In the genomic region with DNA sequence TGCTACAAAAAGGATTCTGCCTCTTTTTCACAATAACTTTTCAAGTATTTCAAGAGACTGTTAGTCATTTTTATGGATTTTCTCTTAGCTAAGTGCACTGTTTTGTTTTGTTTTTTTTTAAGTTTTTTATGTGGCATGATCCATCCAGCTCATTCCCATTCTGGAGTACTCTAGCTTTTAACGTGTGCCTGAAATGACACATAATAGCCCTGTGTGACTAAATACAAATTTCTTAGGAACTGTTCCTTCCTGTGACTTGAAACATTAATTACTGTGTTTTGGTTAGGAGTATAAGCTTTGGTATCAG, we compare ENCODE assay signal across 14 cellular contexts.
DNase-seq lines count a peak whose midpoint lies in the region; ATAC-seq and TF ChIP-seq lines count a peak whose summit lies in the region.
"Had no signal": no experiment of that assay in that cellular context is flagged by ENCODE, and none has a peak within 500 bp of the region (broad histone marks: within the 10 kb centered on the region; RNA-seq: fewer than 3 reads in every experiment).

No MANE protein-coding gene starts in this region.

- H3K36me3 ChIP-seq in GM06990 (ENCODE audit: control insufficient read depth, insufficient read depth, low read length) (no peaks in the 10 kb centered on the region), MM.1S (replicated peaks; ENCODE audit: insufficient read depth, low read length) (no peaks in the 10 kb centered on the region)
- H3K36me3 ChIP-seq: heart left ventricle had no signal

- H3K4me2 ChIP-seq in MM.1S (ENCODE audit: low read depth, low read length) = peak overlapping the region; percentile 87

- H3K9me3 ChIP-seq in MM.1S (replicated peaks; ENCODE audit: insufficient read depth, low read length) = no peaks in the 10 kb centered on the region
- H3K9me3 ChIP-seq: mucosa of descending colon had no signal

- peak overlapping the region; percentile 91 for H3K27ac ChIP-seq in MM.1S (ENCODE audit: low read length)

- H3K9ac ChIP-seq in MM.1S (ENCODE audit: low read length) = peak overlapping the region; percentile 58; the same call in 1 of the 2 replicates

- peaks cover 24% of the 10 kb centered on the region for H3F3A ChIP-seq in MM.1S (ENCODE audit: insufficient read depth, low read length)

- H3K27me3 Mint-ChIP-seq in stimulated activated naive B cell treated with anti-CD40 and anti-IgM and Interleukin-4, amounts not matched to agents 10 μg/mL and 1 μg/mL and 100 μg/mL, for 72 hours = no peaks in the 10 kb centered on the region
- H3K27me3 Mint-ChIP-seq: central memory CD8-positive, alpha-beta T cell; type B pancreatic cell had no signal

- peak overlapping the region; percentile 97 for H3K27ac Mint-ChIP-seq in stimulated activated naive B cell treated with anti-CD40 and anti-IgM and Interleukin-4, amounts not matched to agents 10 μg/mL and 1 μg/mL and 100 μg/mL, for 72 hours
- H3K27ac Mint-ChIP-seq: CD8-positive, alpha-beta T cell; type B pancreatic cell had no signal

- no peaks in the 10 kb centered on the region for H3K9me2 ChIP-seq in MM.1S (replicated peaks; ENCODE audit: insufficient read depth, low read length)

- H3K27me3 ChIP-seq in GM06990 (replicated peaks; ENCODE audit: control insufficient read depth, insufficient read depth, low read length) (no peaks in the 10 kb centered on the region), MM.1S (replicated peaks; ENCODE audit: insufficient read depth, low read length) (no peaks in the 10 kb centered on the region)
- H3K27me3 ChIP-seq: heart left ventricle had no signal

- H3K4me3 Mint-ChIP-seq in stimulated activated naive B cell treated with anti-CD40 and anti-IgM and Interleukin-4, amounts not matched to agents 10 μg/mL and 1 μg/mL and 100 μg/mL, for 72 hours = peak overlapping the region; percentile 85 to 88
- H3K4me3 Mint-ChIP-seq: CD8-positive, alpha-beta T cell; central memory CD8-positive, alpha-beta T cell; type B pancreatic cell had no signal

- H4K20me1 ChIP-seq in MM.1S (ENCODE audit: insufficient read depth, low read length) = no peaks in the 10 kb centered on the region

- H3K4me1 Mint-ChIP-seq in stimulated activated naive B cell treated with anti-CD40 and anti-IgM and Interleukin-4, amounts not matched to agents 10 μg/mL and 1 μg/mL and 100 μg/mL, for 72 hours = peaks cover 34 to 65% of the 10 kb centered on the region in 2 donors

- peaks cover 11 to 13% of the 10 kb centered on the region in 2 donors for H3K36me3 Mint-ChIP-seq in stimulated activated naive B cell treated with anti-CD40 and anti-IgM and Interleukin-4, amounts not matched to agents 10 μg/mL and 1 μg/mL and 100 μg/mL, for 72 hours
- H3K36me3 Mint-ChIP-seq: CD8-positive, alpha-beta T cell; type B pancreatic cell had no signal

- H3K4me3 ChIP-seq in GM06990 (replicated peaks; ENCODE audit: low read depth, low read length) (peak overlapping the region; percentile 56), MM.1S (ENCODE audit: low read length) (peak overlapping the region; percentile 49), fibroblast of the aortic adventitia (ENCODE audit: low read depth, low read length) (peak overlapping the region; percentile 55)
- H3K4me3 ChIP-seq: mucosa of descending colon had no signal

- peaks cover 9 to 13% of the 10 kb centered on the region in 2 donors for H3K9me3 Mint-ChIP-seq in stimulated activated naive B cell treated with anti-CD40 and anti-IgM and Interleukin-4, amounts not matched to agents 10 μg/mL and 1 μg/mL and 100 μg/mL, for 72 hours

- peak overlapping the region; percentile 33 for H2AFZ ChIP-seq in MM.1S (ENCODE audit: low read length)

- peaks cover 49% of the 10 kb centered on the region for H3K4me1 ChIP-seq in MM.1S (ENCODE audit: low read length)

- ATAC-seq in stimulated activated naive B cell treated with anti-CD40 and anti-IgM and Interleukin-4, amounts not matched to agents 10 μg/mL and 1 μg/mL and 100 μg/mL, for 72 hours (replicated peaks) = peak in 1 of 2 donors; percentile 14
- no peak for ATAC-seq in GM18502 (IDR thresholded peaks at IDR 0.05; ENCODE audit: poor library complexity, unreplicated experiment)
- ATAC-seq: CD8-positive, alpha-beta T cell had no signal

- TF ChIP-seq CTCF in GM06990 (IDR thresholded peaks at IDR 0.05; ENCODE audit: insufficient read depth, low read length, poor library complexity, severe bottlenecking) (no peak), MM.1S (IDR thresholded peaks at IDR 0.05; ENCODE audit: low read length) (no peak), fibroblast of the aortic adventitia (IDR thresholded peaks at IDR 0.05; ENCODE audit: insufficient read depth, low read length) (no peak)

- DNase-seq in GM06990 (ENCODE audit: extremely low read depth, insufficient read length) (no peak), MM.1S (no peak), fibroblast of the aortic adventitia (ENCODE audit: low read depth) (no peak), DMS 273 (lab: John Stamatoyannopoulos, UW; ENCODE audit: unreplicated experiment) (no peak), T-helper 9 cell (no peak)
- DNase-seq in stimulated activated naive B cell treated with anti-CD40 and anti-IgM and Interleukin-4, amounts not matched to agents 10 μg/mL and 1 μg/mL and 100 μg/mL, for 72 hours = no peak
- DNase-seq: activated CD4-positive, CD25-positive, alpha-beta regulatory T cell treated with anti-CD3 and anti-CD28 coated beads, Interleukin-2, amount 50 U/mL, for 72 hours; CD8-positive, alpha-beta T cell; heart left ventricle; NCI-H524 had no signal

- H3K79me2 ChIP-seq in MM.1S (ENCODE audit: low read length) = peaks cover 10% of the 10 kb centered on the region
